8 cellular contexts compared by ENCODE assay signal in the genomic region with DNA sequence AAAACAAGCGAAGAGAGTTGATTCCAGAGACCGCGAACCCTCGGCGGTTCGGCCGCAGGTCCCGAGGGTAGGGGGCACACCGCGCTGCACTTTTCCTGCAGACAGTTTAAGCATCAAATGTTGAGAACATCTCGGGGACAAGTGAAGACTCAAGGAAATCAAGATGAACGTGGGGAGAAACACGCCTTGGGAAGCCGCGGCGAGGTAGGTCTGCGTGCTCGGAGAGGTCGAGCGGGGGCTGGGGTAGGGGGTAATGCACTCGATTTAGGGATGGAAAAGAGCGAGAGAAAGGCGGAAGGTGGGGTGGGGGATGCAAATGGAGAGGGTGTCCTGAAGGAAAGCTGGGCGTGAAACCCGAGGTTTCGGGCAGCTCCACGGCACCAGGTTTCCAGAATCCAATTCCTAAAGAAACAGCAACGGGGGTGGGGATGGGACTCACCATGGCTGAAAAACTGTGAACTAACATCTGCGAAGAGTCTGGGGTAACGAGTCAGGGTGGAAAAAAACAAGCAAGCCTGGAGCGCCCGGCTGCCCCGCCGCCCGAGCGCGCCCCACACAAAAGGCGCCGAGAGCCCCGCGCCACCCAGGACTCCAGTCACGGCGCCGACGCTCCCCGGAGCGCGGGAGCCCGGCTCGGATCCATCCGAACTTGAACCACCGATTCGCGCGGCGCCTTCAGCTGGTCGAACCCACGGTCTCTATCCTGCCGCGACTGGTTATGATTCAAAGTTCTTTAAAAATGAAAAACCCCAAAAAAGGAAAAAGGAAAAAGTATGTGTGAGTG. TPM values are rescaled to one million over a fixed set of nuclear protein-coding genes. Genes with fewer than 3 reads are reported as not detected.
A peak's percentile ranks its signal among the peaks of the same experiment; 100 is the strongest.
DNase-seq lines count a peak whose midpoint lies in the region; ATAC-seq and TF ChIP-seq lines count a peak whose summit lies in the region.

No MANE protein-coding gene starts in this region.

- no peak for DNase-seq in activated T-cell treated with anti-CD3 and anti-CD28 coated beads, Interleukin-2, amount 50 U/mL, for 24 hours
- no peak for DNase-seq in activated T-cell treated with anti-CD3 and anti-CD28 coated beads, Interleukin-2, amount 50 U/mL, for 48 hours
- no peak for DNase-seq in activated CD8-positive, alpha-beta T cell treated with anti-CD3 and anti-CD28 coated beads, Interleukin-2, amount 10 ng/mL, durations not matched to agents 7 days and 5 days
- DNase-seq in stomach (no peak), GM19238 (ENCODE audit: insufficient read length, low spot score) (no peak), NOMO-1 treated with DMSO at 0.1 percent for 48 hours (lab: John Stamatoyannopoulos, UW; ENCODE audit: unreplicated experiment) (no peak), substantia nigra (lab: John Stamatoyannopoulos, UW) (no peak)

- peak overlapping the region; percentile 65 for H3K27ac Mint-ChIP-seq in activated T-cell treated with anti-CD3 and anti-CD28 coated beads, Interleukin-2, amount 50 U/mL, for 24 hours
- H3K27ac Mint-ChIP-seq in activated CD8-positive, alpha-beta T cell treated with anti-CD3 and anti-CD28 coated beads, Interleukin-2, amount 10 ng/mL, durations not matched to agents 7 days and 5 days, result peak overlapping the region; percentile 74

- H3K36me3 ChIP-seq in iPS-20b (ENCODE audit: insufficient read depth, low read depth, low read length) (no peaks in the 10 kb centered on the region), stomach (no peaks in the 10 kb centered on the region)

- H3K27me3 ChIP-seq in iPS-20b (ENCODE audit: insufficient read depth, low read length) (peaks cover 100% of the 10 kb centered on the region), stomach (peaks cover 46 to 100% (median 79%) of the 10 kb centered on the region in 3 donors)

- CTCF ChIA-PET in activated CD8-positive, alpha-beta T cell treated with anti-CD3 and anti-CD28 coated beads, Interleukin-2, amount 10 ng/mL, durations not matched to agents 7 days and 5 days (lab: Charles Lee), result no interaction called here

- H3K4me1 ChIP-seq in iPS-20b (ENCODE audit: insufficient read depth, low read length) (peaks cover 16% of the 10 kb centered on the region), stomach (peaks cover 40 to 60% (median 49%) of the 10 kb centered on the region in 4 donors)

- WGBS in stomach, 5 donors, result 7 to 12% (median 8%) methylated on average over 33 to 60 of the region's 60 CpGs

- TF ChIP-seq CTCF in stomach (IDR thresholded peaks at IDR 0.05), result no peak

- peak; percentile 34 for ATAC-seq in activated CD8-positive, alpha-beta T cell treated with anti-CD3 and anti-CD28 coated beads, Interleukin-2, amount 10 ng/mL, durations not matched to agents 7 days and 5 days

- peaks cover 20% of the 10 kb centered on the region for H3K9me3 Mint-ChIP-seq in activated T-cell treated with anti-CD3 and anti-CD28 coated beads, Interleukin-2, amount 50 U/mL, for 24 hours
- H3K9me3 Mint-ChIP-seq in activated CD8-positive, alpha-beta T cell treated with anti-CD3 and anti-CD28 coated beads, Interleukin-2, amount 10 ng/mL, durations not matched to agents 7 days and 5 days (ENCODE audit: insufficient read depth), result peaks cover 7% of the 10 kb centered on the region

- TF ChIP-seq POLR2A in stomach (IDR thresholded peaks at IDR 0.05), result no peak

- intact Hi-C loops in stomach (cut with DNase I; ENCODE audit: low total_unique reads), result no loop called here

- peaks cover 7% of the 10 kb centered on the region for H3K36me3 Mint-ChIP-seq in activated T-cell treated with anti-CD3 and anti-CD28 coated beads, Interleukin-2, amount 50 U/mL, for 24 hours (ENCODE audit: low read depth)
- H3K36me3 Mint-ChIP-seq in activated CD8-positive, alpha-beta T cell treated with anti-CD3 and anti-CD28 coated beads, Interleukin-2, amount 10 ng/mL, durations not matched to agents 7 days and 5 days (ENCODE audit: low read depth), result peaks cover 35% of the 10 kb centered on the region

- H3K9me3 ChIP-seq in iPS-20b (ENCODE audit: insufficient read depth, low read depth, low read length) (no peaks in the 10 kb centered on the region; the same call in 1 of the 2 replicates), stomach (peaks cover 0 to 23% (median 8%) of the 10 kb centered on the region in 4 donors)

- peaks cover 38% of the 10 kb centered on the region for H3K4me1 Mint-ChIP-seq in activated T-cell treated with anti-CD3 and anti-CD28 coated beads, Interleukin-2, amount 50 U/mL, for 24 hours (ENCODE audit: low read depth)
- peaks cover 35% of the 10 kb centered on the region for H3K4me1 Mint-ChIP-seq in activated CD8-positive, alpha-beta T cell treated with anti-CD3 and anti-CD28 coated beads, Interleukin-2, amount 10 ng/mL, durations not matched to agents 7 days and 5 days (ENCODE audit: low read depth)

- peak overlapping the region; percentile 9; the same call in 1 of the 2 replicates for H3K9ac ChIP-seq in iPS-20b (ENCODE audit: low read depth, low read length)

- no peak overlapping the region for H3K27ac ChIP-seq in iPS-20b (ENCODE audit: low read length)
- peak overlapping the region in 4 of 5 donors; percentile 62 to 81 (median 72) for H3K27ac ChIP-seq in stomach
- H3K27ac ChIP-seq in substantia nigra (ENCODE audit: low read depth, low read length, poor library complexity, severe bottlenecking), result no peak overlapping the region

- TF ChIP-seq EP300 in stomach (IDR thresholded peaks at IDR 0.05), result no peak

- H3K4me3 Mint-ChIP-seq in activated T-cell treated with anti-CD3 and anti-CD28 coated beads, Interleukin-2, amount 50 U/mL, for 24 hours, result peak overlapping the region; percentile 84
- peak overlapping the region; percentile 78 for H3K4me3 Mint-ChIP-seq in activated CD8-positive, alpha-beta T cell treated with anti-CD3 and anti-CD28 coated beads, Interleukin-2, amount 10 ng/mL, durations not matched to agents 7 days and 5 days

- H3K27me3 Mint-ChIP-seq in activated T-cell treated with anti-CD3 and anti-CD28 coated beads, Interleukin-2, amount 50 U/mL, for 24 hours, result peaks cover 94% of the 10 kb centered on the region
- H3K27me3 Mint-ChIP-seq in activated CD8-positive, alpha-beta T cell treated with anti-CD3 and anti-CD28 coated beads, Interleukin-2, amount 10 ng/mL, durations not matched to agents 7 days and 5 days (ENCODE audit: low read depth), result peaks cover 87% of the 10 kb centered on the region

- peak overlapping the region; percentile 64 for H3K4me3 ChIP-seq in iPS-20b (ENCODE audit: low read length)
- H3K4me3 ChIP-seq in stomach, result peak overlapping the region; percentile 61 to 78 (median 72)

- POLR2A ChIA-PET in activated CD8-positive, alpha-beta T cell treated with anti-CD3 and anti-CD28 coated beads, Interleukin-2, amount 10 ng/mL, durations not matched to agents 7 days and 5 days (lab: Charles Lee), result no interaction called here

RNA-seq across cellular contexts. Expression of gene TFAP2A, which starts 3.6 kb away (rescaled TPM):
- not detected for total RNA-seq in activated CD8-positive, alpha-beta T cell treated with anti-CD3 and anti-CD28 coated beads, Interleukin-2, amount 10 ng/mL, durations not matched to agents 7 days and 5 days
- total RNA-seq in stomach, result under 1 TPM in 1 of 5 donors, not detected in 4; 0.18 TPM
- 10 to 100 TPM in 1 of 3 donors, under 1 TPM in 1, not detected in 1; 0.50 to 10.1 TPM for polyA plus RNA-seq in stomach

Comparison
In these comparisons a context has a peak if more than half of its experiments do, and no peak if none do; other contexts are left out.
1. H3K27ac ChIP-seq: peak in stomach (4 of 5); none in iPS-20b (single experiment) and substantia nigra (single experiment).